ENCODE assay signal across 8 cellular contexts in the genomic region with DNA sequence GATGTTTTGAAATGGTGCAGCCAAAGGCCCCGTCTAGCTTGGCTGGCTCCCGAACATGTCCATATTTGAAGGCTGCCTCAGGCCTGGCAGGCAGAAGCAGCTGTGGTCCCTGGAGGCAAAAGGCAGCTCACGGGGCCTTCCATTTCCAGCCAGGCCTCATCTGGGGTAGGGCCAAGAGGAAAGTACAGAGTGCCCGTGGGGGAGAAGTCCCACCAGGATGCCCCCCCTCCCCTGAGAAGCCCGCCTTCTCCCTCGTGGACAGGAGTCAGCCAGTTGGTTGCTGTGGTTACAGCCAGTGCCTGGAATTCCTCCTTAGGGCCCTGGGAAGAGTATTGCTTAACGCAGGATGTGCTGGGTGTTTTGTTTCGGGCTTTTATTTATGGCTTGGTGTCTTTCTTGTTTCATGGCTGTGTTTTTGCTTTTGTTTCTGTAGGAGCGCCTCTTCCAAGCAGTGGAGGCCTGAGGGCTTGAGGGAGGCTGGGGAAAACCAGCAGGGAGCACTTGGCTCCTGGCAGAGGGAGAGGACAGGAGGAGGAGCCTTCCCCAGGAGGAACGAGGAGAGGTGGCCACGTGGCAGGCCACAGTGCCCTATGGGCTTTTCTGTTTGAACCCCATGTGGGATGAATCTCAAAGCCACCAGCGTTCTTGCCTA. TPM values are rescaled to one million over a fixed set of nuclear protein-coding genes. Genes with fewer than 3 reads are reported as not detected.
DNase-seq lines count a peak whose midpoint lies in the region; ATAC-seq and TF ChIP-seq lines count a peak whose summit lies in the region.

No MANE protein-coding gene starts in this region.

- H3K4me1 ChIP-seq in BE2C: peaks cover 44% of the 10 kb centered on the region
- peaks cover 10 to 88% (median 45%) of the 10 kb centered on the region in 3 donors for H3K4me1 ChIP-seq in gastroesophageal sphincter

- no peak for TF ChIP-seq EP300 in gastroesophageal sphincter (IDR thresholded peaks at IDR 0.05)

- H3K9me3 ChIP-seq in BE2C (no peaks in the 10 kb centered on the region), gastroesophageal sphincter (no peaks in the 10 kb centered on the region)

- peak overlapping the region; percentile 82 to 97 (median 93) for H3K27ac ChIP-seq in gastroesophageal sphincter

- no peak for TF ChIP-seq POLR2A in gastroesophageal sphincter (IDR thresholded peaks at IDR 0.05)

- H3K4me3 ChIP-seq in BE2C (ENCODE audit: low read depth, low read length): no peak overlapping the region
- peak overlapping the region in 1 of 2 donors; percentile 15 for H3K4me3 ChIP-seq in gastroesophageal sphincter

- ATAC-seq in SK-N-SH treated with all-trans-retinoic acid at 6 μM for 48 hours: peak; percentile 85
- peak; percentile 94 for ATAC-seq in gastroesophageal sphincter
- no peak for ATAC-seq in HG03521 (IDR thresholded peaks at IDR 0.05; ENCODE audit: unreplicated experiment)

- H3K27me3 ChIP-seq in BE2C (no peaks in the 10 kb centered on the region), gastroesophageal sphincter (no peaks in the 10 kb centered on the region)

- H3K36me3 ChIP-seq in BE2C (peaks cover 21% of the 10 kb centered on the region), gastroesophageal sphincter (peaks cover 0 to 41% of the 10 kb centered on the region in 2 donors)

- WGBS in gastroesophageal sphincter (ENCODE audit: low coverage in 1 of 2), 2 donors: 0 to 7% methylated on average over 4 of the region's 12 CpGs

- DNase-seq in BE2C (peak; percentile 84), occipital lobe (lab: John Stamatoyannopoulos, UW) (peak; percentile 55), germinal center (ENCODE audit: low spot score) (no peak), SKM-1 (lab: John Stamatoyannopoulos, UW; ENCODE audit: unreplicated experiment) (no peak)
- DNase-seq in activated CD4-positive, CD25-positive, alpha-beta regulatory T cell (lab: John Stamatoyannopoulos, UW): no peak

- TF ChIP-seq CTCF in BE2C (IDR thresholded peaks at IDR 0.05; ENCODE audit: low read depth, low read length) (no peak), gastroesophageal sphincter (IDR thresholded peaks at IDR 0.05) (no peak)

TF ChIP-seq in SK-N-SH treated with all-trans-retinoic acid at 6 μM for 48 hours, 23 proteins besides CTCF, POLR2A, EP300 and RAD21:
- TF ChIP-seq ARNTL (CRISPR knock-in tag; IDR thresholded peaks at IDR 0.05; ENCODE audit: borderline replicate concordance, low read depth) (no peak), TSHZ2 (CRISPR knock-in tag; IDR thresholded peaks at IDR 0.05) (peak; percentile 53; the same call in 1 of the 2 replicates), SNAI2 (CRISPR knock-in tag; IDR thresholded peaks at IDR 0.05) (no peak; the same call in 1 of the 2 replicates), CSDC2 (CRISPR knock-in tag; IDR thresholded peaks at IDR 0.05) (0 out of 2 replicates have a peak, but pooled peaks have one; percentile 38), PATZ1 (CRISPR knock-in tag; IDR thresholded peaks at IDR 0.05; ENCODE audit: borderline replicate concordance) (peak; percentile 87; the same call in 1 of the 2 replicates), CREB5 (CRISPR knock-in tag; IDR thresholded peaks at IDR 0.05; ENCODE audit: low read depth) (no peak), ZC3H10 (CRISPR knock-in tag; IDR thresholded peaks at IDR 0.05) (no peak), ZFP3 (CRISPR knock-in tag; IDR thresholded peaks at IDR 0.05) (peak; percentile 70; the same call in 1 of the 2 replicates), TCF4 (CRISPR knock-in tag; IDR thresholded peaks at IDR 0.05; ENCODE audit: borderline replicate concordance) (peak; percentile 33; the same call in 1 of the 2 replicates), OSR1 (CRISPR knock-in tag; IDR thresholded peaks at IDR 0.05) (no peak)

RNA-seq across cellular contexts. Expression of gene CHST3, which starts 45.4 kb away (rescaled TPM):
- 21.1 TPM for polyA plus RNA-seq in BE2C (2012; ENCODE audit: insufficient read depth, insufficient read length, low read depth)
- total RNA-seq in gastroesophageal sphincter (10 to 100 TPM; 31.8 to 48.0 (median 37.3) TPM), occipital lobe (7.2 TPM)

Comparison
In these comparisons a context has a peak if more than half of its experiments do, and no peak if none do; other contexts are left out.
1. DNase-seq: peak in BE2C (single experiment) and occipital lobe (single experiment); none in germinal center (single experiment), SKM-1 (single experiment) and activated CD4-positive, CD25-positive, alpha-beta regulatory T cell (0 of 4).